In genomic region chr3:180409170-180409569, GRCh38 we compare ENCODE assay signal across 13 cellular contexts.
A peak's percentile ranks its signal among the peaks of the same experiment; 100 is the strongest.
DNase-seq lines count a peak whose midpoint lies in the region; ATAC-seq and TF ChIP-seq lines count a peak whose summit lies in the region.
"Had no signal": no experiment of that assay in that cellular context is flagged by ENCODE, and none has a peak within 500 bp of the region (broad histone marks: within the 10 kb centered on the region; RNA-seq: fewer than 3 reads in every experiment).

No MANE protein-coding gene starts in this region.

- BruUV-seq in Calu3 (replicated peaks; lab: Mats Ljungman, UMichigan): no TSS peak

- TF ChIP-seq POLR2A in lower leg skin (IDR thresholded peaks at IDR 0.05): no peak

- ATAC-seq in stimulated activated naive CD8-positive, alpha-beta T cell treated with anti-CD3 and anti-CD28 coated beads, Interleukin-15, amount 100 ng/mL, for 72 hours: no peak
- no peak for ATAC-seq in activated CD8-positive, alpha-beta T cell treated with anti-CD3 and anti-CD28 coated beads, Interleukin-2, amount 10 ng/mL, durations not matched to agents 7 days and 5 days
- ATAC-seq: Right ventricle myocardium inferior had no signal

- no peaks in the 10 kb centered on the region for H3K27me3 Mint-ChIP-seq in Calu3 (ENCODE audit: unreplicated experiment)
- peaks cover 7% of the 10 kb centered on the region for H3K27me3 Mint-ChIP-seq in stimulated activated naive CD8-positive, alpha-beta T cell treated with anti-CD3 and anti-CD28 coated beads, Interleukin-15, amount 100 ng/mL, for 72 hours
- no peaks in the 10 kb centered on the region for H3K27me3 Mint-ChIP-seq in activated CD8-positive, alpha-beta T cell treated with anti-CD3 and anti-CD28 coated beads, Interleukin-2, amount 10 ng/mL, durations not matched to agents 7 days and 5 days (ENCODE audit: low read depth)
- H3K27me3 Mint-ChIP-seq: CD4-positive, CD25-positive, alpha-beta regulatory T cell had no signal

- H3K4me3 ChIP-seq in fibroblast of mammary gland (ENCODE audit: control insufficient read depth, low read depth, low read length): no peak overlapping the region
- H3K4me3 ChIP-seq in lower leg skin (ENCODE audit: low read depth, poor library complexity, severe bottlenecking): no peak overlapping the region

- H3K4me1 Mint-ChIP-seq in Calu3 (ENCODE audit: low read depth, unreplicated experiment): peaks cover 64% of the 10 kb centered on the region
- no peaks in the 10 kb centered on the region for H3K4me1 Mint-ChIP-seq in stimulated activated naive CD8-positive, alpha-beta T cell treated with anti-CD3 and anti-CD28 coated beads, Interleukin-15, amount 100 ng/mL, for 72 hours
- no peaks in the 10 kb centered on the region for H3K4me1 Mint-ChIP-seq in activated CD8-positive, alpha-beta T cell treated with anti-CD3 and anti-CD28 coated beads, Interleukin-2, amount 10 ng/mL, durations not matched to agents 7 days and 5 days (ENCODE audit: low read depth)
- H3K4me1 Mint-ChIP-seq: CD4-positive, CD25-positive, alpha-beta regulatory T cell had no signal

- TF ChIP-seq CTCF in Calu3 (IDR thresholded peaks at IDR 0.05; ENCODE audit: unreplicated experiment) (no peak), fibroblast of mammary gland (conservative IDR thresholded peaks at IDR 0.05; ENCODE audit: control insufficient read depth, insufficient read depth, low read depth, low read length) (no peak), lower leg skin (IDR thresholded peaks at IDR 0.05) (no peak)

- peak overlapping the region; percentile 83 for H3K27ac Mint-ChIP-seq in Calu3 (ENCODE audit: unreplicated experiment)
- no peak overlapping the region for H3K27ac Mint-ChIP-seq in stimulated activated naive CD8-positive, alpha-beta T cell treated with anti-CD3 and anti-CD28 coated beads, Interleukin-15, amount 100 ng/mL, for 72 hours
- H3K27ac Mint-ChIP-seq in activated CD8-positive, alpha-beta T cell treated with anti-CD3 and anti-CD28 coated beads, Interleukin-2, amount 10 ng/mL, durations not matched to agents 7 days and 5 days: no peak overlapping the region
- H3K27ac Mint-ChIP-seq: CD4-positive, CD25-positive, alpha-beta regulatory T cell had no signal

- H3K36me3 Mint-ChIP-seq in Calu3 (ENCODE audit: insufficient read depth, unreplicated experiment): no peaks in the 10 kb centered on the region
- no peaks in the 10 kb centered on the region for H3K36me3 Mint-ChIP-seq in activated CD8-positive, alpha-beta T cell treated with anti-CD3 and anti-CD28 coated beads, Interleukin-2, amount 10 ng/mL, durations not matched to agents 7 days and 5 days (ENCODE audit: low read depth)
- H3K36me3 Mint-ChIP-seq: CD4-positive, CD25-positive, alpha-beta regulatory T cell had no signal

- CTCF ChIA-PET in Calu3 (lab: Charles Lee): no interaction called here
- CTCF ChIA-PET in activated CD8-positive, alpha-beta T cell treated with anti-CD3 and anti-CD28 coated beads, Interleukin-2, amount 10 ng/mL, durations not matched to agents 7 days and 5 days (lab: Charles Lee): no interaction called here

- H3K9me3 Mint-ChIP-seq in Calu3 (ENCODE audit: low read depth, unreplicated experiment): peaks cover 14% of the 10 kb centered on the region
- H3K9me3 Mint-ChIP-seq in stimulated activated naive CD8-positive, alpha-beta T cell treated with anti-CD3 and anti-CD28 coated beads, Interleukin-15, amount 100 ng/mL, for 72 hours: peaks cover 5 to 11% of the 10 kb centered on the region in 2 donors
- no peaks in the 10 kb centered on the region for H3K9me3 Mint-ChIP-seq in activated CD8-positive, alpha-beta T cell treated with anti-CD3 and anti-CD28 coated beads, Interleukin-2, amount 10 ng/mL, durations not matched to agents 7 days and 5 days (ENCODE audit: insufficient read depth)

- DNase-seq in Calu3 (no peak), HT1080 (ENCODE audit: low read depth) (peak; percentile 66), SW 1271 (lab: John Stamatoyannopoulos, UW) (peak; percentile 13 to 23), fibroblast of mammary gland (ENCODE audit: low read depth) (peak; percentile 30), lower leg skin (ENCODE audit: low spot score in 2 of 2) (no peak), AML-193 (lab: John Stamatoyannopoulos, UW) (no peak)
- no peak for DNase-seq in stimulated activated naive CD8-positive, alpha-beta T cell treated with anti-CD3 and anti-CD28 coated beads, Interleukin-15, amount 100 ng/mL, for 72 hours
- DNase-seq in activated CD8-positive, alpha-beta T cell treated with anti-CD3 and anti-CD28 coated beads, Interleukin-2, amount 10 ng/mL, durations not matched to agents 7 days and 5 days: no peak
- DNase-seq: CD4-positive, CD25-positive, alpha-beta regulatory T cell; NCI-H1417; NCI-H2029 treated with DMSO at 0.1 percent for 48 hours; NCI-H510A had no signal

- intact Hi-C loops in Calu3 (cut with micrococcal nuclease; ENCODE audit: unreplicated experiment): loop anchor here (10.0 kb wide), 1 partner anchor 484 kb away; no protein-coding TSS in a partner anchor
- intact Hi-C loops in lower leg skin (cut with DNase I; ENCODE audit: low total_unique reads): no loop called here

- no peak overlapping the region for H3K4me3 Mint-ChIP-seq in Calu3 (ENCODE audit: low read depth, unreplicated experiment)
- no peak overlapping the region for H3K4me3 Mint-ChIP-seq in stimulated activated naive CD8-positive, alpha-beta T cell treated with anti-CD3 and anti-CD28 coated beads, Interleukin-15, amount 100 ng/mL, for 72 hours
- no peak overlapping the region for H3K4me3 Mint-ChIP-seq in activated CD8-positive, alpha-beta T cell treated with anti-CD3 and anti-CD28 coated beads, Interleukin-2, amount 10 ng/mL, durations not matched to agents 7 days and 5 days
- H3K4me3 Mint-ChIP-seq: CD4-positive, CD25-positive, alpha-beta regulatory T cell had no signal

- POLR2A ChIA-PET in activated CD8-positive, alpha-beta T cell treated with anti-CD3 and anti-CD28 coated beads, Interleukin-2, amount 10 ng/mL, durations not matched to agents 7 days and 5 days (lab: Charles Lee): no interaction called here

Comparison
In these comparisons a context has a peak if more than half of its experiments do, and no peak if none do; other contexts are left out.
1. DNase-seq: peak in HT1080 (single experiment), SW 1271 (2 of 2) and fibroblast of mammary gland (single experiment); none in Calu3 (single experiment), stimulated activated naive CD8-positive, alpha-beta T cell treated with anti-CD3 and anti-CD28 coated beads, Interleukin-15, amount 100 ng/mL, for 72 hours (0 of 2), lower leg skin (0 of 2), AML-193 (0 of 2) and activated CD8-positive, alpha-beta T cell treated with anti-CD3 and anti-CD28 coated beads, Interleukin-2, amount 10 ng/mL, durations not matched to agents 7 days and 5 days (single experiment).